ENCODE assay signal across 1 cellular context in the genomic region with DNA sequence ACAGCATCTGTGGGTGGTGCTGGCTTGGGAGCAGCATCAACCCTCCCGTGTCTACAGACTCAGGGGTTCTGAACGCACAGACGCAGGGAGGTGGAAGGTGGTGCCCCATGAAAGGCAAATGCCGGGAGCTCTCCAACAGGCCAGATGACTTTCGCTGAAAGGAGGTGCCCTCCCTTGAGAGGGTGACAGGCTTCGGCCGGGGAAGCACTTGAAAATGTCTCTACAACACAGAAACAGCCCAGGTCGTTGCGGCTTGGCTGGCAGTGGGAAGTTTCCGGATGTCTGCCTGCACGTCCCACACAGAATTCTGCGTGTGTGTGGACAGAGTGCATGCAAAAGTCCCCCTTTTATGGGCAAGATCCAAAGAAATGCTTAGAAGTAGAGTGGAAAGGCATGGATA.
TF ChIP-seq lines count a peak whose summit lies in the region.

No MANE protein-coding gene starts in this region.

TF ChIP-seq in H1, 55 proteins besides CTCF, POLR2A, EP300 and RAD21:
- no peak for TF ChIP-seq JUND (IDR thresholded peaks at IDR 0.05; ENCODE audit: low read length)
- TF ChIP-seq SIRT6 (IDR thresholded peaks at IDR 0.05; ENCODE audit: low read length), result no peak
- TF ChIP-seq RBBP5 (IDR thresholded peaks at IDR 0.05; ENCODE audit: borderline replicate concordance, low read depth, low read length), result no peak
- TF ChIP-seq POU5F1 (IDR thresholded peaks at IDR 0.05; ENCODE audit: low read depth, low read length), result no peak
- no peak for TF ChIP-seq SIX5 (IDR thresholded peaks at IDR 0.05; ENCODE audit: low read depth, low read length)
- no peak for TF ChIP-seq SUZ12 (IDR thresholded peaks at IDR 0.05; ENCODE audit: low read length)
- TF ChIP-seq TBP (IDR thresholded peaks at IDR 0.05; ENCODE audit: low read depth, low read length), result no peak
